In the genomic region with DNA sequence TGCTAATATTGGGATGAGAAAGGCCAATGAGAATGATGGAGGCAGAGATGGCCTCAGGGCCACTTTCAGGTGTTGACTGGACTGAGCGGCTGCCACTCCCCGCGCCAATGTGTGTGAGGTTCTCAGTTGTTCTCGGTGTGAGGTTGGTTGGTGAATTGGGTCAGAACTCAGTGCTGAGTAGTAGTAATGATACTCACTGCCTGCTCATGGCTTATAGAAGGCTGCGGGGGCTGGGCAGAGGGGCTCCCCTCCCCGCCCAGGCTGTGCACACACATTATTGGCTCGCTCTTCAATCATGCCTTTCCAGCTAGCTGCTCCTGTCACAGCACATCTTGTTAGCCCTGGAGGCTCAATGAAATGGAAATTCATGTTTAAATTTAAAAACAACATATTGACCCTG, we compare ENCODE assay signal across 8 cellular contexts.
"Had no signal": no experiment of that assay in that cellular context is flagged by ENCODE, and none has a peak within 500 bp of the region (broad histone marks: within the 10 kb centered on the region; RNA-seq: fewer than 3 reads in every experiment).

No MANE protein-coding gene starts in this region.

- H3K4me2 ChIP-seq: GM23338 had no signal

- H3K36me3 ChIP-seq: HAP-1 had no signal

- DNase-seq: GM23248, GOT3, H7, H9, HCEC 1CT, HFFc6 had no signal

- H3K9me3 ChIP-seq: HAP-1 had no signal

- H2AFZ ChIP-seq: GM23248, GM23338 had no signal

- H3K27ac ChIP-seq: GM23248 had no signal

- H3K9ac ChIP-seq: GM23248 had no signal

- H3K4me1 ChIP-seq: HAP-1 had no signal

- H3K4me3 ChIP-seq: GM23248, GM23338, HAP-1 had no signal
